Comparison of ENCODE assay signal across 17 cellular contexts in genomic region chr2:46439582-46439981, GRCh38. TPM values are rescaled to one million over a fixed set of nuclear protein-coding genes. Genes with fewer than 3 reads are reported as not detected.
A peak's percentile ranks its signal among the peaks of the same experiment; 100 is the strongest.
DNase-seq lines count a peak whose midpoint lies in the region; ATAC-seq, FAIRE-seq and TF ChIP-seq lines count a peak whose summit lies in the region.
"Had no signal": no experiment of that assay in that cellular context is flagged by ENCODE, and none has a peak within 500 bp of the region (broad histone marks: within the 10 kb centered on the region; RNA-seq: fewer than 3 reads in every experiment).

No MANE protein-coding gene starts in this region.

- H3K36me3 Mint-ChIP-seq in CD4-positive, CD25-positive, alpha-beta regulatory T cell, result no peaks in the 10 kb centered on the region
- no peaks in the 10 kb centered on the region for H3K36me3 Mint-ChIP-seq in CD8-positive, alpha-beta T cell
- H3K36me3 Mint-ChIP-seq in central memory CD8-positive, alpha-beta T cell (ENCODE audit: insufficient read depth), result no peaks in the 10 kb centered on the region
- H3K36me3 Mint-ChIP-seq in type B pancreatic cell, result no peaks in the 10 kb centered on the region

- peak overlapping the region in 2 of 3 donors; percentile 28 to 79 for H3K27ac Mint-ChIP-seq in CD4-positive, CD25-positive, alpha-beta regulatory T cell
- peak overlapping the region; percentile 87 for H3K27ac Mint-ChIP-seq in CD8-positive, alpha-beta T cell
- H3K27ac Mint-ChIP-seq in central memory CD8-positive, alpha-beta T cell (ENCODE audit: low read depth), result peak overlapping the region; percentile 91
- no peak overlapping the region for H3K27ac Mint-ChIP-seq in type B pancreatic cell
- H3K27ac Mint-ChIP-seq: H9 had no signal

- CTCF ChIA-PET in CD8-positive, alpha-beta T cell (lab: Charles Lee), result interaction anchor here (1.4 to 1.6 kb wide), 2 partner anchors 21 to 23 kb away, joined by 4 to 7 read pairs; no protein-coding TSS in a partner anchor

- no peak overlapping the region for H3K4me3 ChIP-seq in CD4-positive, CD25-positive, alpha-beta regulatory T cell (ENCODE audit: low read depth, low read length)
- no peak overlapping the region for H3K4me3 ChIP-seq in CD8-positive, alpha-beta T cell (ENCODE audit: low read depth, low read length)
- no peak overlapping the region for H3K4me3 ChIP-seq in kidney (ENCODE audit: low read length in 2 of 2)
- H3K4me3 ChIP-seq: breast epithelium had no signal

- H3K9ac ChIP-seq in kidney (ENCODE audit: low read length in 2 of 2), result no peak overlapping the region

- no peaks in the 10 kb centered on the region for H3K9me3 ChIP-seq in CD4-positive, CD25-positive, alpha-beta regulatory T cell (ENCODE audit: control insufficient read depth in 2 of 2, low read length in 2 of 2)
- H3K9me3 ChIP-seq in CD8-positive, alpha-beta T cell (ENCODE audit: low read length), result no peaks in the 10 kb centered on the region
- H3K9me3 ChIP-seq in kidney (ENCODE audit: control insufficient read depth in 1 of 2, low read length in 2 of 2), result no peaks in the 10 kb centered on the region
- H3K9me3 ChIP-seq: BE2C, breast epithelium had no signal

- no peak overlapping the region for H3K27ac ChIP-seq in CD4-positive, CD25-positive, alpha-beta regulatory T cell (ENCODE audit: insufficient read depth, low read length, poor library complexity, severe bottlenecking)
- no peak overlapping the region for H3K27ac ChIP-seq in CD8-positive, alpha-beta T cell (ENCODE audit: low read depth, low read length)
- H3K27ac ChIP-seq in kidney (ENCODE audit: low read depth in 2 of 2, low read length in 2 of 2), result no peak overlapping the region
- H3K27ac ChIP-seq: breast epithelium had no signal

- peak overlapping the region in 2 of 4 donors; percentile 13 to 56 for H3K4me3 Mint-ChIP-seq in CD4-positive, CD25-positive, alpha-beta regulatory T cell
- peak overlapping the region; percentile 56 for H3K4me3 Mint-ChIP-seq in CD8-positive, alpha-beta T cell
- peak overlapping the region; percentile 68 for H3K4me3 Mint-ChIP-seq in central memory CD8-positive, alpha-beta T cell
- H3K4me3 Mint-ChIP-seq in type B pancreatic cell, result no peak overlapping the region
- H3K4me3 Mint-ChIP-seq: H9 had no signal

- H3K4me1 ChIP-seq in CD4-positive, CD25-positive, alpha-beta regulatory T cell (ENCODE audit: control insufficient read depth, insufficient read depth, low read length, poor library complexity, severe bottlenecking), result peaks cover 15% of the 10 kb centered on the region
- H3K4me1 ChIP-seq in CD8-positive, alpha-beta T cell (ENCODE audit: insufficient read depth, low read length), result peaks cover 24% of the 10 kb centered on the region
- no peaks in the 10 kb centered on the region for H3K4me1 ChIP-seq in kidney (ENCODE audit: control insufficient read depth in 1 of 2, insufficient read depth in 1 of 2, low read depth in 1 of 2, low read length in 2 of 2)
- H3K4me1 ChIP-seq: BE2C, breast epithelium had no signal

- TF ChIP-seq CTCF in CD8-positive, alpha-beta T cell (IDR thresholded peaks at IDR 0.05), result no peak
- TF ChIP-seq CTCF in kidney (IDR thresholded peaks at IDR 0.05; ENCODE audit: borderline replicate concordance, extremely low read depth, insufficient read depth) (no peak), type B pancreatic cell (conservative IDR thresholded peaks at IDR 0.05) (no peak)

- H3K27me3 Mint-ChIP-seq in CD4-positive, CD25-positive, alpha-beta regulatory T cell, result peaks cover 20% of the 10 kb centered on the region
- no peaks in the 10 kb centered on the region for H3K27me3 Mint-ChIP-seq in CD8-positive, alpha-beta T cell (ENCODE audit: low read depth)
- H3K27me3 Mint-ChIP-seq in central memory CD8-positive, alpha-beta T cell, result no peaks in the 10 kb centered on the region
- no peaks in the 10 kb centered on the region for H3K27me3 Mint-ChIP-seq in type B pancreatic cell

- ATAC-seq in CD4-positive, CD25-positive, alpha-beta regulatory T cell (ENCODE audit: low read depth in 2 of 2), result peak; percentile 74 to 75
- ATAC-seq in CD8-positive, alpha-beta T cell, result peak; percentile 96
- ATAC-seq in central memory CD8-positive, alpha-beta T cell (replicated peaks; ENCODE audit: extremely low read depth, poor library complexity, severe bottlenecking), result peak; percentile 98

- no peak for FAIRE-seq in kidney (lab: Jason Lieb, UNC)

- H3K27me3 ChIP-seq in CD4-positive, CD25-positive, alpha-beta regulatory T cell (ENCODE audit: control insufficient read depth, insufficient read depth, low read length), result no peaks in the 10 kb centered on the region
- H3K27me3 ChIP-seq in CD8-positive, alpha-beta T cell (ENCODE audit: insufficient read depth, low read length), result no peaks in the 10 kb centered on the region
- H3K27me3 ChIP-seq: BE2C, breast epithelium had no signal

- H3K9me3 Mint-ChIP-seq in CD4-positive, CD25-positive, alpha-beta regulatory T cell, result peaks cover 0 to 2% (median 0%) of the 10 kb centered on the region in 7 donors
- H3K9me3 Mint-ChIP-seq in CD8-positive, alpha-beta T cell, result no peaks in the 10 kb centered on the region
- no peaks in the 10 kb centered on the region for H3K9me3 Mint-ChIP-seq in central memory CD8-positive, alpha-beta T cell
- H3K9me3 Mint-ChIP-seq in type B pancreatic cell, result no peaks in the 10 kb centered on the region
- H3K9me3 Mint-ChIP-seq: H9 had no signal

- intact Hi-C loops in CD8-positive, alpha-beta T cell (cut with DNase I, micrococcal nuclease), result loop anchor here in 1 of 2 experiments (1.0 kb wide), 1 partner anchor 9 kb away; no protein-coding TSS in a partner anchor
- intact Hi-C loops in kidney (cut with DNase I), result no loop called here

- POLR2A ChIA-PET in CD8-positive, alpha-beta T cell (lab: Charles Lee), result interaction anchor here (0.8 to 1.4 kb wide), 2 partner anchors 9 to 26 kb away, joined by 4 to 6 read pairs; no protein-coding TSS in a partner anchor

- H3K36me3 ChIP-seq in CD4-positive, CD25-positive, alpha-beta regulatory T cell (ENCODE audit: control insufficient read depth, insufficient read depth, low read length), result no peaks in the 10 kb centered on the region
- no peaks in the 10 kb centered on the region for H3K36me3 ChIP-seq in CD8-positive, alpha-beta T cell (ENCODE audit: insufficient read depth, low read length)
- no peaks in the 10 kb centered on the region for H3K36me3 ChIP-seq in kidney (ENCODE audit: control insufficient read depth in 1 of 2, insufficient read depth in 2 of 2, low read length in 2 of 2)
- H3K36me3 ChIP-seq: BE2C, breast epithelium had no signal

- peak in 2 of 3 donors; percentile 11 to 18 for DNase-seq in CD4-positive, CD25-positive, alpha-beta regulatory T cell
- peak in 4 of 7 experiments; percentile 13 to 35 (median 22) for DNase-seq in CD8-positive, alpha-beta T cell
- DNase-seq in SK-N-DZ (ENCODE audit: low spot score), result peak; percentile 58
- DNase-seq in central memory CD8-positive, alpha-beta T cell (ENCODE audit: low spot score in 2 of 2), result peak in 1 of 2 donors; percentile 62
- no peak for DNase-seq in kidney
- DNase-seq in type B pancreatic cell (ENCODE audit: extremely low spot score, unreplicated experiment), result no peak
- no peak for DNase-seq in T1000 (lab: John Stamatoyannopoulos, UW)
- no peak for DNase-seq in HUDEP-2 (lab: John Stamatoyannopoulos, UW; ENCODE audit: unreplicated experiment in 76 of 76)
- DNase-seq: activated naive CD4-positive, alpha-beta T cell; BE2C; DMS79; H9; hippocampal formation; KBM-7; NCI-H1436; NCI-H510A had no signal

- H3K4me1 Mint-ChIP-seq in CD4-positive, CD25-positive, alpha-beta regulatory T cell, result peaks cover 13 to 21% (median 18%) of the 10 kb centered on the region in 4 donors
- peaks cover 39% of the 10 kb centered on the region for H3K4me1 Mint-ChIP-seq in CD8-positive, alpha-beta T cell (ENCODE audit: low read depth)
- peaks cover 63% of the 10 kb centered on the region for H3K4me1 Mint-ChIP-seq in central memory CD8-positive, alpha-beta T cell
- H3K4me1 Mint-ChIP-seq in type B pancreatic cell (ENCODE audit: unreplicated experiment), result peaks cover 6% of the 10 kb centered on the region

RNA-seq across cellular contexts. Expression of gene TMEM247, which starts 39.8 kb away (rescaled TPM):
- not detected for total RNA-seq in CD4-positive, CD25-positive, alpha-beta regulatory T cell
- not detected for polyA plus RNA-seq in CD4-positive, CD25-positive, alpha-beta regulatory T cell
- total RNA-seq in CD8-positive, alpha-beta T cell, result not detected
- polyA plus RNA-seq in SK-N-DZ (2014; cell fraction: cytosol; rRNA removed), result not detected in 2 replicates
- polyA plus RNA-seq in SK-N-DZ (2014; cell fraction: nucleus; rRNA removed), result not detected in 2 replicates
- total RNA-seq in kidney (not detected), type B pancreatic cell (ENCODE audit: low replicate concordance) (not detected in 2 replicates)
- not detected for polyA plus RNA-seq in kidney (ENCODE audit: insufficient read depth, low read depth, low replicate concordance)
- total RNA-seq: breast epithelium, H9 had no signal

Comparison
In these comparisons a context has a peak if more than half of its experiments do, and no peak if none do; other contexts are left out.
1. DNase-seq: peak in CD4-positive, CD25-positive, alpha-beta regulatory T cell (2 of 3), CD8-positive, alpha-beta T cell (4 of 7) and SK-N-DZ (single experiment); none in kidney (single experiment), type B pancreatic cell (single experiment), T1000 (single experiment) and HUDEP-2 (0 of 76).
2. Peak in every context shown above with its lines, with median percentiles within 50 percentile points of each other: ATAC-seq.